In genomic region chr15:73753250-73754130, GRCh38 we compare ENCODE assay signal across 9 cellular contexts. TPM values are rescaled to one million over a fixed set of nuclear protein-coding genes. Genes with fewer than 3 reads are reported as not detected.
A peak's percentile ranks its signal among the peaks of the same experiment; 100 is the strongest.
DNase-seq lines count a peak whose midpoint lies in the region; ATAC-seq, FAIRE-seq and TF ChIP-seq lines count a peak whose summit lies in the region.
"Had no signal": no experiment of that assay in that cellular context is flagged by ENCODE, and none has a peak within 500 bp of the region (broad histone marks: within the 10 kb centered on the region; RNA-seq: fewer than 3 reads in every experiment).

Gene INSYN1 (minus strand): TSS chr15:73753351. CDS start chr15:73751130, 2,221 bp downstream.

- no peak for ATAC-seq in GM19328 (IDR thresholded peaks at IDR 0.05; ENCODE audit: unreplicated experiment)
- ATAC-seq: activated T-helper 17 cell treated with anti-CD3 and anti-CD28 coated beads, Interleukin-2, amount 50 U/mL, for 72 hours had no signal

- H3K27ac ChIP-seq in esophagus (ENCODE audit: low read depth in 2 of 2, low read length in 1 of 2), result peak within 1 kb of the TSS in 1 of 2 donors; percentile 49
- H3K27ac ChIP-seq in mesodermal cell (ENCODE audit: low read depth, low read length, severe bottlenecking), result no peak within 1 kb of the TSS

- H3K9me3 ChIP-seq in esophagus (ENCODE audit: control insufficient read depth in 2 of 2, insufficient read depth in 1 of 2, low read depth in 1 of 2, low read length in 1 of 2) (no peaks in the 10 kb centered on the region), mesodermal cell (ENCODE audit: control insufficient read depth, low read length) (no peaks in the 10 kb centered on the region)

- H3K4me3 ChIP-seq in esophagus (ENCODE audit: low read depth in 1 of 2, low read length in 2 of 2) (peak within 1 kb of the TSS; percentile 51 to 52), mesodermal cell (ENCODE audit: extremely low read depth, insufficient read depth, low read length, poor library complexity, severe bottlenecking) (peak within 1 kb of the TSS; percentile 62)

- no peak for TF ChIP-seq CTCF in GM13976 (IDR thresholded peaks at IDR 0.05; ENCODE audit: borderline replicate concordance, control extremely low read depth, extremely low read depth, insufficient read depth, missing control alignments)

- peaks cover 3 to 7% of the 10 kb centered on the region in 2 donors for H3K4me1 ChIP-seq in esophagus (ENCODE audit: control insufficient read depth in 2 of 2, insufficient read depth in 2 of 2, low read length in 1 of 2)
- H3K4me1 ChIP-seq in mesodermal cell (ENCODE audit: control insufficient read depth, insufficient read depth, low read length, poor library complexity, severe bottlenecking), result peaks cover 9% of the 10 kb centered on the region

- WGBS in esophagus, 2 donors, result 13 to 18% methylated on average over 35 to 44 of the region's 44 CpGs
- WGBS in mesodermal cell (ENCODE audit: insufficient coverage in 2 of 2), 2 experiments, result 7 to 12% methylated on average over 22 to 32 of the region's 44 CpGs

- no peak for FAIRE-seq in urothelium cell line (lab: Jason Lieb, UNC)

- H3K36me3 ChIP-seq in esophagus (ENCODE audit: control insufficient read depth in 2 of 2, insufficient read depth in 2 of 2, low read length in 1 of 2) (peaks cover 0 to 4% of the 10 kb centered on the region in 2 donors), mesodermal cell (ENCODE audit: control insufficient read depth, insufficient read depth, low read length) (no peaks in the 10 kb centered on the region)

- in situ Hi-C loops in GM13976 (cut with MboI; ENCODE audit: low sequenced_read_pairs, unreplicated experiment), result no loop called here

- peaks cover 0 to 3% of the 10 kb centered on the region in 2 donors for H3K27me3 ChIP-seq in esophagus (ENCODE audit: control insufficient read depth in 1 of 2, insufficient read depth in 2 of 2, low read length in 2 of 2)

- peak; percentile 39 for DNase-seq in NCI-H82 (lab: John Stamatoyannopoulos, UW)
- DNase-seq in NCI-H82 treated with DMSO at 0.1 percent for 48 hours (lab: John Stamatoyannopoulos, UW; ENCODE audit: unreplicated experiment), result no peak
- DNase-seq in urothelium cell line (ENCODE audit: low spot score), result peak; percentile 71
- DNase-seq in GM13976 (ENCODE audit: low spot score), result no peak
- DNase-seq in NCI-H187 (lab: John Stamatoyannopoulos, UW), result no peak

RNA-seq across cellular contexts. Expression of gene INSYN1, which starts in this region (rescaled TPM):
- polyA plus RNA-seq in esophagus, result 10 to 100 TPM; 12.8 to 14.9 TPM
- 3.4 TPM for polyA plus RNA-seq in mesodermal cell (2013, experiment 1 of 2)
- 3.7 TPM for polyA plus RNA-seq in mesodermal cell (2013, experiment 2 of 2)

Comparison
In these comparisons a context has a peak if more than half of its experiments do, and no peak if none do; other contexts are left out.
1. DNase-seq: peak in NCI-H82 (single experiment) and urothelium cell line (single experiment); none in NCI-H82 treated with DMSO at 0.1 percent for 48 hours (single experiment), GM13976 (single experiment) and NCI-H187 (0 of 2).